ENCODE assay signal across 1 cellular context in the genomic region with DNA sequence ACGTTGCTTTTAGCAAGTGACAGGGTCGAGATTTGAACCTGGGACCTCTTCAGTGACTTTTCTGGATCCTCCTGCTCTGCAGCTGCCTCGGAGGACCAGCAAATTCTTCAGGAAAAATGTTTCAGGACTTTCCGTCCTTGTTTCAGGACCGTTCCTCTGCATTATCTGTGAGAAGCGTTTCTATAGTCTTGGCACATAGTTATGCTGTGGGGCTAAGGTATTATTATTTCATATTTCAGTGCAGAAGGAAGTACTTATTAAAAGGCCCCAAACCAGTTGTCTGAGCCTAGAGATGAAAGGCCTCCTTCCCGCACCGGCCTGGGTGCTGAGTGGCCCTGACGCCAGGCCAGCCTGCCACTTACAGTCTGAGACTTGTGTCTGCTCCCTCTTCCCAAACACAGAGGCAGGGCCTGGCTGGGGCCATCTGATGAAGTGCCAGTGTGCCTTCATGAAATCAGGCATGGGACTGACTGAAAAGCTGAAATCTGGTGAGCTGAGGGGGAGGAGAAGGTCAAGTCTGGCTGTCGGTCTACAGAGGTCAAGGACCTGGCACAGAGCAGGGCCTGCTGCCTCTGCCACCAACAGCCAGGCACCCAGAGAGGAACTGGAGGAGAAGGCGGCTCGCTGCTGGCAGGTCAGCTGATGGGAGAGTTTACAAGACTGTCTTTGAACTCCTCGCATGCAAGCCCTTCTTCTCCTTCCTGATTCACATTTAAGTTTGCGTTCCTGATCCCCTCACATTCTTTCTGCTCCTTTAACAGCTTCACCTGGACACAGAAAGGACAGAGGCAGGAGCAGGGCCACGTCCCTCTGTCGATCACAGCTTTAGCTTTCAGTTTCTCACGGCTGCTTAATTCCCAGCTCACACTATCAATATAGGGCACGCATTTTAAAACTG.
A peak's percentile ranks its signal among the peaks of the same experiment; 100 is the strongest.
TF ChIP-seq lines count a peak whose summit lies in the region.

No MANE protein-coding gene starts in this region.

TF ChIP-seq in HepG2, 621 proteins besides CTCF, POLR2A, EP300 and RAD21 (continued from another document and continues in another):
- TF ChIP-seq, protein P1, sequence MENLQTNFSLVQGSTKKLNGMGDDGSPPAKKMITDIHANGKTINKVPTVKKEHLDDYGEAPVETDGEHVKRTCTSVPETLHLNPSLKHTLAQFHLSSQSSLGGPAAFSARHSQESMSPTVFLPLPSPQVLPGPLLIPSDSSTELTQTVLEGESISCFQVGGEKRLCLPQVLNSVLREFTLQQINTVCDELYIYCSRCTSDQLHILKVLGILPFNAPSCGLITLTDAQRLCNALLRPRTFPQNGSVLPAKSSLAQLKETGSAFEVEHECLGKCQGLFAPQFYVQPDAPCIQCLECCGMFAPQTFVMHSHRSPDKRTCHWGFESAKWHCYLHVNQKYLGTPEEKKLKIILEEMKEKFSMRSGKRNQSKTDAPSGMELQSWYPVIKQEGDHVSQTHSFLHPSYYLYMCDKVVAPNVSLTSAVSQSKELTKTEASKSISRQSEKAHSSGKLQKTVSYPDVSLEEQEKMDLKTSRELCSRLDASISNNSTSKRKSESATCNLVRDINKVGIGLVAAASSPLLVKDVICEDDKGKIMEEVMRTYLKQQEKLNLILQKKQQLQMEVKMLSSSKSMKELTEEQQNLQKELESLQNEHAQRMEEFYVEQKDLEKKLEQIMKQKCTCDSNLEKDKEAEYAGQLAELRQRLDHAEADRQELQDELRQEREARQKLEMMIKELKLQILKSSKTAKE (CRISPR knock-in tag; IDR thresholded peaks at IDR 0.05; ENCODE audit: borderline replicate concordance) = peak; percentile 71; the same call in 1 of the 2 replicates
- TF ChIP-seq, protein P2, sequence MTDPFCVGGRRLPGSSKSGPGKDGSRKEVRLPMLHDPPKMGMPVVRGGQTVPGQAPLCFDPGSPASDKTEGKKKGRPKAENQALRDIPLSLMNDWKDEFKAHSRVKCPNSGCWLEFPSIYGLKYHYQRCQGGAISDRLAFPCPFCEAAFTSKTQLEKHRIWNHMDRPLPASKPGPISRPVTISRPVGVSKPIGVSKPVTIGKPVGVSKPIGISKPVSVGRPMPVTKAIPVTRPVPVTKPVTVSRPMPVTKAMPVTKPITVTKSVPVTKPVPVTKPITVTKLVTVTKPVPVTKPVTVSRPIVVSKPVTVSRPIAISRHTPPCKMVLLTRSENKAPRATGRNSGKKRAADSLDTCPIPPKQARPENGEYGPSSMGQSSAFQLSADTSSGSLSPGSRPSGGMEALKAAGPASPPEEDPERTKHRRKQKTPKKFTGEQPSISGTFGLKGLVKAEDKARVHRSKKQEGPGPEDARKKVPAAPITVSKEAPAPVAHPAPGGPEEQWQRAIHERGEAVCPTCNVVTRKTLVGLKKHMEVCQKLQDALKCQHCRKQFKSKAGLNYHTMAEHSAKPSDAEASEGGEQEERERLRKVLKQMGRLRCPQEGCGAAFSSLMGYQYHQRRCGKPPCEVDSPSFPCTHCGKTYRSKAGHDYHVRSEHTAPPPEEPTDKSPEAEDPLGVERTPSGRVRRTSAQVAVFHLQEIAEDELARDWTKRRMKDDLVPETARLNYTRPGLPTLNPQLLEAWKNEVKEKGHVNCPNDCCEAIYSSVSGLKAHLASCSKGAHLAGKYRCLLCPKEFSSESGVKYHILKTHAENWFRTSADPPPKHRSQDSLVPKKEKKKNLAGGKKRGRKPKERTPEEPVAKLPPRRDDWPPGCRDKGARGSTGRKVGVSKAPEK (CRISPR knock-in tag; IDR thresholded peaks at IDR 0.05; ENCODE audit: borderline replicate concordance) = peak; percentile 94; the same call in 1 of the 2 replicates
- TF ChIP-seq, protein P3, sequence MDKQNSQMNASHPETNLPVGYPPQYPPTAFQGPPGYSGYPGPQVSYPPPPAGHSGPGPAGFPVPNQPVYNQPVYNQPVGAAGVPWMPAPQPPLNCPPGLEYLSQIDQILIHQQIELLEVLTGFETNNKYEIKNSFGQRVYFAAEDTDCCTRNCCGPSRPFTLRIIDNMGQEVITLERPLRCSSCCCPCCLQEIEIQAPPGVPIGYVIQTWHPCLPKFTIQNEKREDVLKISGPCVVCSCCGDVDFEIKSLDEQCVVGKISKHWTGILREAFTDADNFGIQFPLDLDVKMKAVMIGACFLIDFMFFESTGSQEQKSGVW (CRISPR knock-in tag; IDR thresholded peaks at IDR 0.05; ENCODE audit: borderline replicate concordance) = no peak
- TF ChIP-seq ZFP90 (CRISPR knock-in tag; IDR thresholded peaks at IDR 0.05; ENCODE audit: borderline replicate concordance) (no peak), RFXAP (CRISPR knock-in tag; IDR thresholded peaks at IDR 0.05; ENCODE audit: borderline replicate concordance) (no peak), ZNF773 (CRISPR knock-in tag; IDR thresholded peaks at IDR 0.05; ENCODE audit: borderline replicate concordance) (no peak), HNRNPL (IDR thresholded peaks at IDR 0.05; ENCODE audit: low read depth, low read length) (peak; percentile 80; the same call in 1 of the 2 replicates), TAF1 (CRISPR knock-in tag; IDR thresholded peaks at IDR 0.05) (peak; percentile 73), ZMYM4 (CRISPR knock-in tag; IDR thresholded peaks at IDR 0.05) (peak; percentile 82), KLF16 (CRISPR knock-in tag; IDR thresholded peaks at IDR 0.05) (no peak), NBN (conservative IDR thresholded peaks at IDR 0.05) (no peak), ZNF496 (CRISPR knock-in tag; IDR thresholded peaks at IDR 0.05; ENCODE audit: insufficient replicate concordance) (no peak), SOX6 (IDR thresholded peaks at IDR 0.05) (no peak), SOX6 (CRISPR knock-in tag; IDR thresholded peaks at IDR 0.05) (peak; percentile 58), ZFX (CRISPR knock-in tag; IDR thresholded peaks at IDR 0.05; ENCODE audit: low read depth) (peak; percentile 94), ERF (CRISPR knock-in tag; IDR thresholded peaks at IDR 0.05) (peak; percentile 64; the same call in 1 of the 2 replicates), TMF1 (CRISPR knock-in tag; IDR thresholded peaks at IDR 0.05; ENCODE audit: low read depth) (peak; percentile 75; the same call in 1 of the 2 replicates), POLR2AphosphoS5 (IDR thresholded peaks at IDR 0.05; ENCODE audit: low read depth, low read length) (no peak), BHLHE40 (IDR thresholded peaks at IDR 0.05; ENCODE audit: low read length) (no peak), SNAI1 (CRISPR knock-in tag; IDR thresholded peaks at IDR 0.05; ENCODE audit: borderline replicate concordance) (peak; percentile 47; the same call in 1 of the 2 replicates), BRD4 (CRISPR knock-in tag; IDR thresholded peaks at IDR 0.05) (peak; percentile 67; the same call in 1 of the 2 replicates), ZNF34 (CRISPR knock-in tag; IDR thresholded peaks at IDR 0.05; ENCODE audit: borderline replicate concordance) (0 out of 2 replicates have a peak, but pooled peaks have one; percentile 78), RXRB (CRISPR knock-in tag; IDR thresholded peaks at IDR 0.05; ENCODE audit: borderline replicate concordance) (peak; percentile 81), MEIS1 (CRISPR knock-in tag; IDR thresholded peaks at IDR 0.05; ENCODE audit: borderline replicate concordance) (peak; percentile 77; the same call in 1 of the 2 replicates), ZNF747 (CRISPR knock-in tag; IDR thresholded peaks at IDR 0.05; ENCODE audit: borderline replicate concordance) (no peak), PHF21A (CRISPR knock-in tag; IDR thresholded peaks at IDR 0.05) (0 out of 2 replicates have a peak, but pooled peaks have one; percentile 34), MTF2 (CRISPR knock-in tag; IDR thresholded peaks at IDR 0.05; ENCODE audit: borderline replicate concordance) (no peak)
- TF ChIP-seq, protein P4, sequence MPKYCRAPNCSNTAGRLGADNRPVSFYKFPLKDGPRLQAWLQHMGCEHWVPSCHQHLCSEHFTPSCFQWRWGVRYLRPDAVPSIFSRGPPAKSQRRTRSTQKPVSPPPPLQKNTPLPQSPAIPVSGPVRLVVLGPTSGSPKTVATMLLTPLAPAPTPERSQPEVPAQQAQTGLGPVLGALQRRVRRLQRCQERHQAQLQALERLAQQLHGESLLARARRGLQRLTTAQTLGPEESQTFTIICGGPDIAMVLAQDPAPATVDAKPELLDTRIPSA (CRISPR knock-in tag; IDR thresholded peaks at IDR 0.05; ENCODE audit: borderline replicate concordance) = peak; percentile 86; the same call in 1 of the 2 replicates
- TF ChIP-seq, protein P5, sequence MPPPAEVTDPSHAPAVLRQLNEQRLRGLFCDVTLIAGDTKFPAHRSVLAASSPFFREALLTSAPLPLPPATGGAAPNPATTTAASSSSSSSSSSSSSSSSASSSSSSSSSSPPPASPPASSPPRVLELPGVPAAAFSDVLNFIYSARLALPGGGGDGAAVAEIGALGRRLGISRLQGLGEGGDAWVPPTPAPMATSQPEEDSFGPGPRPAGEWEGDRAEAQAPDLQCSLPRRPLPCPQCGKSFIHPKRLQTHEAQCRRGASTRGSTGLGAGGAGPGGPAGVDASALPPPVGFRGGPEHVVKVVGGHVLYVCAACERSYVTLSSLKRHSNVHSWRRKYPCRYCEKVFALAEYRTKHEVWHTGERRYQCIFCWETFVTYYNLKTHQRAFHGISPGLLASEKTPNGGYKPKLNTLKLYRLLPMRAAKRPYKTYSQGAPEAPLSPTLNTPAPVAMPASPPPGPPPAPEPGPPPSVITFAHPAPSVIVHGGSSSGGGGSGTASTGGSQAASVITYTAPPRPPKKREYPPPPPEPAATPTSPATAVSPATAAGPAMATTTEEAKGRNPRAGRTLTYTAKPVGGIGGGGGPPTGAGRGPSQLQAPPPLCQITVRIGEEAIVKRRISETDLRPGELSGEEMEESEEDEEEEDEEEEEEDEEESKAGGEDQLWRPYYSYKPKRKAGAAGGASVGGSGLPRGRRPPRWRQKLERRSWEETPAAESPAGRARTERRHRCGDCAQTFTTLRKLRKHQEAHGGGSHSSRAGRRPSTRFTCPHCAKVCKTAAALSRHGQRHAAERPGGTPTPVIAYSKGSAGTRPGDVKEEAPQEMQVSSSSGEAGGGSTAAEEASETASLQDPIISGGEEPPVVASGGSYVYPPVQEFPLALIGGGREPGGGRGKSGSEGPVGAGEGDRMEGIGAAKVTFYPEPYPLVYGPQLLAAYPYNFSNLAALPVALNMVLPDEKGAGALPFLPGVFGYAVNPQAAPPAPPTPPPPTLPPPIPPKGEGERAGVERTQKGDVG (CRISPR knock-in tag; IDR thresholded peaks at IDR 0.05; ENCODE audit: borderline replicate concordance) = no peak
- TF ChIP-seq, protein P6, sequence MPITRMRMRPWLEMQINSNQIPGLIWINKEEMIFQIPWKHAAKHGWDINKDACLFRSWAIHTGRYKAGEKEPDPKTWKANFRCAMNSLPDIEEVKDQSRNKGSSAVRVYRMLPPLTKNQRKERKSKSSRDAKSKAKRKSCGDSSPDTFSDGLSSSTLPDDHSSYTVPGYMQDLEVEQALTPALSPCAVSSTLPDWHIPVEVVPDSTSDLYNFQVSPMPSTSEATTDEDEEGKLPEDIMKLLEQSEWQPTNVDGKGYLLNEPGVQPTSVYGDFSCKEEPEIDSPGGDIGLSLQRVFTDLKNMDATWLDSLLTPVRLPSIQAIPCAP (CRISPR knock-in tag; IDR thresholded peaks at IDR 0.05; ENCODE audit: low read depth) = no peak
- TF ChIP-seq, protein P7, sequence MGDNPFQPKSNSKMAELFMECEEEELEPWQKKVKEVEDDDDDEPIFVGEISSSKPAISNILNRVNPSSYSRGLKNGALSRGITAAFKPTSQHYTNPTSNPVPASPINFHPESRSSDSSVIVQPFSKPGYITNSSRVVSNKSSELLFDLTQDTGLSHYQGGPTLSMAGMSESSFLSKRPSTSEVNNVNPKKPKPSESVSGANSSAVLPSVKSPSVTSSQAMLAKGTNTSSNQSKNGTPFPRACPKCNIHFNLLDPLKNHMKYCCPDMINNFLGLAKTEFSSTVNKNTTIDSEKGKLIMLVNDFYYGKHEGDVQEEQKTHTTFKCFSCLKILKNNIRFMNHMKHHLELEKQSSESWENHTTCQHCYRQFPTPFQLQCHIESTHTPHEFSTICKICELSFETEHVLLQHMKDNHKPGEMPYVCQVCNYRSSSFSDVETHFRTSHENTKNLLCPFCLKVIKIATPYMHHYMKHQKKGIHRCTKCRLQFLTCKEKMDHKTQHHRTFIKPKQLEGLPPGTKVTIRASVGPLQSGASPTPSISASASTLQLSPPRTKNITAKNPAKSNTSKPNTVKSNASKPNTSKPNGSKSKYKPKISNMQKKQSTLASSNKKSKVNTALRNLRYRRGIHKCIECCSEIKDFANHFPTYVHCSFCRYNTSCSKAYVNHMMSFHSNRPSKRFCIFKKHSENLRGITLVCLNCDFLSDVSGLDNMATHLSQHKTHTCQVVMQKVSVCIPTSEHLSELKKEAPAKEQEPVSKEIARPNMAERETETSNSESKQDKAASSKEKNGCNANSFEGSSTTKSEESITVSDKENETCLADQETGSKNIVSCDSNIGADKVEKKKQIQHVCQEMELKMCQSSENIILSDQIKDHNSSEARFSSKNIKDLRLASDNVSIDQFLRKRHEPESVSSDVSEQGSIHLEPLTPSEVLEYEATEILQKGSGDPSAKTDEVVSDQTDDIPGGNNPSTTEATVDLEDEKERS (CRISPR knock-in tag; IDR thresholded peaks at IDR 0.05) = peak; percentile 83; the same call in 1 of the 2 replicates
- TF ChIP-seq, protein P8, sequence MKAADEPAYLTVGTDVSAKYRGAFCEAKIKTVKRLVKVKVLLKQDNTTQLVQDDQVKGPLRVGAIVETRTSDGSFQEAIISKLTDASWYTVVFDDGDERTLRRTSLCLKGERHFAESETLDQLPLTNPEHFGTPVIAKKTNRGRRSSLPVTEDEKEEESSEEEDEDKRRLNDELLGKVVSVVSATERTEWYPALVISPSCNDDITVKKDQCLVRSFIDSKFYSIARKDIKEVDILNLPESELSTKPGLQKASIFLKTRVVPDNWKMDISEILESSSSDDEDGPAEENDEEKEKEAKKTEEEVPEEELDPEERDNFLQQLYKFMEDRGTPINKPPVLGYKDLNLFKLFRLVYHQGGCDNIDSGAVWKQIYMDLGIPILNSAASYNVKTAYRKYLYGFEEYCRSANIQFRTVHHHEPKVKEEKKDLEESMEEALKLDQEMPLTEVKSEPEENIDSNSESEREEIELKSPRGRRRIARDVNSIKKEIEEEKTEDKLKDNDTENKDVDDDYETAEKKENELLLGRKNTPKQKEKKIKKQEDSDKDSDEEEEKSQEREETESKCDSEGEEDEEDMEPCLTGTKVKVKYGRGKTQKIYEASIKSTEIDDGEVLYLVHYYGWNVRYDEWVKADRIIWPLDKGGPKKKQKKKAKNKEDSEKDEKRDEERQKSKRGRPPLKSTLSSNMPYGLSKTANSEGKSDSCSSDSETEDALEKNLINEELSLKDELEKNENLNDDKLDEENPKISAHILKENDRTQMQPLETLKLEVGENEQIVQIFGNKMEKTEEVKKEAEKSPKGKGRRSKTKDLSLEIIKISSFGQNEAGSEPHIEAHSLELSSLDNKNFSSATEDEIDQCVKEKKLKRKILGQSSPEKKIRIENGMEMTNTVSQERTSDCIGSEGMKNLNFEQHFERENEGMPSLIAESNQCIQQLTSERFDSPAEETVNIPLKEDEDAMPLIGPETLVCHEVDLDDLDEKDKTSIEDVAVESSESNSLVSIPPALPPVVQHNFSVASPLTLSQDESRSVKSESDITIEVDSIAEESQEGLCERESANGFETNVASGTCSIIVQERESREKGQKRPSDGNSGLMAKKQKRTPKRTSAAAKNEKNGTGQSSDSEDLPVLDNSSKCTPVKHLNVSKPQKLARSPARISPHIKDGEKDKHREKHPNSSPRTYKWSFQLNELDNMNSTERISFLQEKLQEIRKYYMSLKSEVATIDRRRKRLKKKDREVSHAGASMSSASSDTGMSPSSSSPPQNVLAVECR (CRISPR knock-in tag; IDR thresholded peaks at IDR 0.05; ENCODE audit: borderline replicate concordance) = peak; percentile 68; the same call in 1 of the 2 replicates
- TF ChIP-seq, protein P9, sequence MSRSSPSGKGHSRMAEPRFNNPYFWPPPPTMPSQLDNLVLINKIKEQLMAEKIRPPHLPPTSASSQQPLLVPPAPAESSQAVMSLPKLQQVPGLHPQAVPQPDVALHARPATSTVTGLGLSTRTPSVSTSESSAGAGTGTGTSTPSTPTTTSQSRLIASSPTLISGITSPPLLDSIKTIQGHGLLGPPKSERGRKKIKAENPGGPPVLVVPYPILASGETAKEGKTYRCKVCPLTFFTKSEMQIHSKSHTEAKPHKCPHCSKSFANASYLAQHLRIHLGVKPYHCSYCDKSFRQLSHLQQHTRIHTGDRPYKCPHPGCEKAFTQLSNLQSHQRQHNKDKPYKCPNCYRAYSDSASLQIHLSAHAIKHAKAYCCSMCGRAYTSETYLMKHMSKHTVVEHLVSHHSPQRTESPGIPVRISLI (CRISPR knock-in tag; IDR thresholded peaks at IDR 0.05; ENCODE audit: borderline replicate concordance) = peak; percentile 23; the same call in 1 of the 2 replicates
